Comparison of ENCODE assay signal across 8 cellular contexts in the genomic region with DNA sequence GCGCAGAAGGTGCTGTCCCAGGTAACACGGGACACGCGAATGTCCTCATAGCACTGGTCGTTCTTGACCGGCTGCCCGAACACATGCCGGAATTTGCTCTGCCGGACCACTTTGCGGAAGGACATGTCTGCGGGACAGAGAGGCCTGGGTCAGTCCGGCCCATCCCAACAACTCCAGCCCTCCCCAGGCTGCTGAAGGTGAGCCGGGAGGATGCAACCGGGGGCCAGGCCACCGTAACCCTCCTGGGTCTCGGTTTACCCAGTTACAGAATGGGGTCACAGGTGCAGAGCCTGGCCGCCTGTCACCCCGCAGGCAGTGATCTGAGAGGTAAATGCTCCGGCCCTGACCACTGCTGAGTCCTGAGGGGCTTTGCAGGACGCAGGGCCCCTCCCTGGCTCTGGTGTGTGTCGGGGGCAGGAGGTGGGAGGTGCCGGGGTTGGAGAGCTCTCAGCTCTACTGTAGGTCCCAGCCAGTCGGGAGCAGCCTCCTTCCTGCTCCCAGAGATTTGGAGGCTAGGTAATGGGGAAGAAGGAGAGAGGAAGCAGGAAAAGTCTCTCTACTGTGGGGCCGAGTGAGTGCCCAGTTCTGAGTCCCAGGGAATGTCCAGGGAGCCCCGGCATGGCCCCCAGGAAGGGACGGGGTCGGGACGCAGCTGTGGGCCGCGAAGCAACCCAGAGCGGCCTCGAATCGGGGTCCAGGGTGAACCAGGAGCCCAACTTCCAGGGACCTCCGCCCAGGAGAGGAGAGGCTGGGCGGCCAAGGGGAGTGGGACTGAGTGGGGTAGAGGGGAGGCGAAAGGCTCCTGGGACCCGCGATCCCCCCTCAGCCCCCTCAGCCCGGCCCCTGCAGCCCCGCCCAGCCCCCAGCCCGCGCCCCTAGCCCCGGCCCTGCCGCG. TPM values are rescaled to one million over a fixed set of nuclear protein-coding genes. Genes with fewer than 3 reads are reported as not detected.
A peak's percentile ranks its signal among the peaks of the same experiment; 100 is the strongest.
DNase-seq lines count a peak whose midpoint lies in the region; ATAC-seq and TF ChIP-seq lines count a peak whose summit lies in the region.

No MANE protein-coding gene starts in this region.

- H3K36me3 Mint-ChIP-seq in chondrocyte (ENCODE audit: low read depth) = no peaks in the 10 kb centered on the region

- POLR2A ChIA-PET in AG04450 (lab: Yijun Ruan, JAX) = interaction anchor here (0.6 kb wide), 1 partner anchor 26 kb away, joined by 4 read pairs; the partner anchor contains the start of gene TMEM134

- no peaks in the 10 kb centered on the region; the same call in 1 of the 2 replicates for H3K9me3 ChIP-seq in AG04450 (ENCODE audit: control insufficient read depth, insufficient read depth, low read length)
- H3K9me3 ChIP-seq in HUES6 (ENCODE audit: control insufficient read depth, insufficient read depth, low read depth, low read length) = no peaks in the 10 kb centered on the region
- H3K9me3 ChIP-seq in muscle layer of duodenum (ENCODE audit: control insufficient read depth in 1 of 2, low read length in 2 of 2) = no peaks in the 10 kb centered on the region

- peaks cover 36% of the 10 kb centered on the region for H3K36me3 ChIP-seq in HUES6 (ENCODE audit: control insufficient read depth, insufficient read depth, low read length)
- H3K36me3 ChIP-seq in muscle layer of duodenum (ENCODE audit: control insufficient read depth in 1 of 2, insufficient read depth in 2 of 2, low read length in 2 of 2) = peaks cover 0 to 42% of the 10 kb centered on the region in 2 donors

- H3K27ac Mint-ChIP-seq in chondrocyte (ENCODE audit: unreplicated experiment) = peak overlapping the region; percentile 81

- peaks cover 23% of the 10 kb centered on the region for H3K4me1 Mint-ChIP-seq in chondrocyte (ENCODE audit: low read depth)

- DNase-seq in AG04450 (ENCODE audit: low read depth, low spot score) (no peak), chondrocyte (ENCODE audit: low spot score) (peak; percentile 76), SKM-1 treated with dmso at 0.1 percent for 144 hours (lab: John Stamatoyannopoulos, UW; ENCODE audit: unreplicated experiment) (no peak), NCI-H1436 treated with DMSO at 0.1 percent for 48 hours (lab: John Stamatoyannopoulos, UW) (no peak)

- peak overlapping the region; percentile 95 for H3K9ac ChIP-seq in HUES6 (ENCODE audit: low read length)

- CTCF ChIA-PET in AG04450 (lab: Charles Lee) = interaction anchor here (0.6 kb wide), 1 partner anchor 60 kb away, joined by 3 read pairs; no protein-coding TSS in a partner anchor

- peak overlapping the region; percentile 90 for H3K4me3 Mint-ChIP-seq in chondrocyte (ENCODE audit: unreplicated experiment)

- no peaks in the 10 kb centered on the region for H3K9me3 Mint-ChIP-seq in chondrocyte (ENCODE audit: low read depth)

- ATAC-seq in GM19455 (IDR thresholded peaks at IDR 0.05; ENCODE audit: unreplicated experiment) (no peak), GM18519 (IDR thresholded peaks at IDR 0.05; ENCODE audit: low FRiP score, unreplicated experiment) (no peak)

- no peak for TF ChIP-seq CTCF in AG04450 (IDR thresholded peaks at IDR 0.05; ENCODE audit: low read depth, low read length)
- no peak for TF ChIP-seq CTCF in chondrocyte (IDR thresholded peaks at IDR 0.05)

- H3K27me3 Mint-ChIP-seq in chondrocyte (ENCODE audit: low read depth) = no peaks in the 10 kb centered on the region

- H3K27ac ChIP-seq in AG04450 (ENCODE audit: low read depth, low read length) (peak overlapping the region; percentile 47), HUES6 (ENCODE audit: low read depth, low read length) (peak overlapping the region; percentile 73; the same call in 1 of the 2 replicates), muscle layer of duodenum (ENCODE audit: low read length) (peak overlapping the region; percentile 69)

- H3K4me1 ChIP-seq in HUES6 (ENCODE audit: control insufficient read depth, insufficient read depth, low read length) = peaks cover 3% of the 10 kb centered on the region
- H3K4me1 ChIP-seq in muscle layer of duodenum (ENCODE audit: control insufficient read depth in 1 of 2, insufficient read depth in 2 of 2, low read length in 2 of 2) = peaks cover 0 to 15% of the 10 kb centered on the region in 2 donors

- no peaks in the 10 kb centered on the region for H3K27me3 ChIP-seq in AG04450 (ENCODE audit: control insufficient read depth, insufficient read depth, low read length)
- no peaks in the 10 kb centered on the region; the same call in 1 of the 2 replicates for H3K27me3 ChIP-seq in HUES6 (ENCODE audit: control insufficient read depth, insufficient read depth, low read length)
- no peaks in the 10 kb centered on the region for H3K27me3 ChIP-seq in muscle layer of duodenum (ENCODE audit: low read depth, low read length)

- H3K4me3 ChIP-seq in AG04450 (ENCODE audit: low read depth, low read length) (peak overlapping the region; percentile 85), HUES6 (ENCODE audit: low read depth, low read length) (peak overlapping the region; percentile 90), muscle layer of duodenum (ENCODE audit: low read depth in 1 of 2, low read length in 2 of 2) (peak overlapping the region; percentile 68 to 70)

RNA-seq across cellular contexts. Expression of gene CORO1B, which starts 0.5 kb away (rescaled TPM):
- polyA plus RNA-seq in AG04450 (2011; rRNA removed) = 69.8 and 96.0 TPM in 2 replicates
- 68.4 and 106 TPM in 2 replicates for polyA minus RNA-seq in AG04450 (2011; rRNA and poly(A)+ RNA removed)
- 74.7 to 80.9 TPM (median 80.1 TPM) in 3 replicates for total RNA-seq in chondrocyte

RNA-seq across cellular contexts. Expression of gene PTPRCAP, which starts 5.3 kb away (rescaled TPM):
- polyA plus RNA-seq in AG04450 (2011; rRNA removed) = 0.07 and 0.12 TPM in 2 replicates
- polyA minus RNA-seq in AG04450 (2011; rRNA and poly(A)+ RNA removed) = 0.26 TPM in 1 of 2 replicates, not detected in the other
- total RNA-seq in chondrocyte = 0.47 to 0.95 TPM (median 0.73 TPM) in 3 replicates

RNA-seq across cellular contexts. Expression of gene GPR152, which starts 9.8 kb away (rescaled TPM):
- polyA plus RNA-seq in AG04450 (2011; rRNA removed) = not detected in 2 replicates
- polyA minus RNA-seq in AG04450 (2011; rRNA and poly(A)+ RNA removed) = not detected in 2 replicates
- not detected in 3 replicates for total RNA-seq in chondrocyte

RNA-seq across cellular contexts. Expression of gene CABP4, which starts 12.4 kb away (rescaled TPM):
- not detected in 2 replicates for polyA plus RNA-seq in AG04450 (2011; rRNA removed)
- polyA minus RNA-seq in AG04450 (2011; rRNA and poly(A)+ RNA removed) = not detected in 2 replicates
- not detected in 3 replicates for total RNA-seq in chondrocyte

RNA-seq across cellular contexts. Expression of gene RPS6KB2, which starts 14.5 kb away (rescaled TPM):
- polyA plus RNA-seq in AG04450 (2011; rRNA removed) = 36.0 and 37.7 TPM in 2 replicates
- 43.8 and 55.5 TPM in 2 replicates for polyA minus RNA-seq in AG04450 (2011; rRNA and poly(A)+ RNA removed)
- 40.3 to 44.2 TPM (median 42.3 TPM) in 3 replicates for total RNA-seq in chondrocyte
